In the genomic region with DNA sequence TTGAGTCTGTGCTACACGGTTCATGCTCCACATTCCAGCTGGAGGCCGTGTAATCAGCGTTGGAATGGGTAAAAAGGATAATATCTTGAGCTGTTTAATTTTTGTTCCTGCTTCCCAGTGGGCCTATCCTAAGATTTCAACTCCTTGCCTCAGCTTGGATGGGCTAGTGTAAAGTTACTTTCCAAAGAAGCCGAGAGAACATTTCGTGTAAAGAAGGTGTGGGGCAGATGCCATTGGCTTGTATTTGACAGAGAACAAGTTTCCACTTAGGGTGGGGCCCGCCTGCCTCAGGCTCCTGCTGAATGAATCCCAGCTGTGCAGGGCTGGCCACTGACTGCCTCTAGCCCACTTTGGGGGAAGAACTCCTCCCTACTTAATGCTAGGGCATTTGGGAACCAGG, we compare ENCODE assay signal across 1 cellular context.
TF ChIP-seq lines count a peak whose summit lies in the region.

No MANE protein-coding gene starts in this region.

TF ChIP-seq in GM23338, 12 proteins besides CTCF, POLR2A, EP300 and RAD21 (continued from another document):
- TF ChIP-seq, protein P1, sequence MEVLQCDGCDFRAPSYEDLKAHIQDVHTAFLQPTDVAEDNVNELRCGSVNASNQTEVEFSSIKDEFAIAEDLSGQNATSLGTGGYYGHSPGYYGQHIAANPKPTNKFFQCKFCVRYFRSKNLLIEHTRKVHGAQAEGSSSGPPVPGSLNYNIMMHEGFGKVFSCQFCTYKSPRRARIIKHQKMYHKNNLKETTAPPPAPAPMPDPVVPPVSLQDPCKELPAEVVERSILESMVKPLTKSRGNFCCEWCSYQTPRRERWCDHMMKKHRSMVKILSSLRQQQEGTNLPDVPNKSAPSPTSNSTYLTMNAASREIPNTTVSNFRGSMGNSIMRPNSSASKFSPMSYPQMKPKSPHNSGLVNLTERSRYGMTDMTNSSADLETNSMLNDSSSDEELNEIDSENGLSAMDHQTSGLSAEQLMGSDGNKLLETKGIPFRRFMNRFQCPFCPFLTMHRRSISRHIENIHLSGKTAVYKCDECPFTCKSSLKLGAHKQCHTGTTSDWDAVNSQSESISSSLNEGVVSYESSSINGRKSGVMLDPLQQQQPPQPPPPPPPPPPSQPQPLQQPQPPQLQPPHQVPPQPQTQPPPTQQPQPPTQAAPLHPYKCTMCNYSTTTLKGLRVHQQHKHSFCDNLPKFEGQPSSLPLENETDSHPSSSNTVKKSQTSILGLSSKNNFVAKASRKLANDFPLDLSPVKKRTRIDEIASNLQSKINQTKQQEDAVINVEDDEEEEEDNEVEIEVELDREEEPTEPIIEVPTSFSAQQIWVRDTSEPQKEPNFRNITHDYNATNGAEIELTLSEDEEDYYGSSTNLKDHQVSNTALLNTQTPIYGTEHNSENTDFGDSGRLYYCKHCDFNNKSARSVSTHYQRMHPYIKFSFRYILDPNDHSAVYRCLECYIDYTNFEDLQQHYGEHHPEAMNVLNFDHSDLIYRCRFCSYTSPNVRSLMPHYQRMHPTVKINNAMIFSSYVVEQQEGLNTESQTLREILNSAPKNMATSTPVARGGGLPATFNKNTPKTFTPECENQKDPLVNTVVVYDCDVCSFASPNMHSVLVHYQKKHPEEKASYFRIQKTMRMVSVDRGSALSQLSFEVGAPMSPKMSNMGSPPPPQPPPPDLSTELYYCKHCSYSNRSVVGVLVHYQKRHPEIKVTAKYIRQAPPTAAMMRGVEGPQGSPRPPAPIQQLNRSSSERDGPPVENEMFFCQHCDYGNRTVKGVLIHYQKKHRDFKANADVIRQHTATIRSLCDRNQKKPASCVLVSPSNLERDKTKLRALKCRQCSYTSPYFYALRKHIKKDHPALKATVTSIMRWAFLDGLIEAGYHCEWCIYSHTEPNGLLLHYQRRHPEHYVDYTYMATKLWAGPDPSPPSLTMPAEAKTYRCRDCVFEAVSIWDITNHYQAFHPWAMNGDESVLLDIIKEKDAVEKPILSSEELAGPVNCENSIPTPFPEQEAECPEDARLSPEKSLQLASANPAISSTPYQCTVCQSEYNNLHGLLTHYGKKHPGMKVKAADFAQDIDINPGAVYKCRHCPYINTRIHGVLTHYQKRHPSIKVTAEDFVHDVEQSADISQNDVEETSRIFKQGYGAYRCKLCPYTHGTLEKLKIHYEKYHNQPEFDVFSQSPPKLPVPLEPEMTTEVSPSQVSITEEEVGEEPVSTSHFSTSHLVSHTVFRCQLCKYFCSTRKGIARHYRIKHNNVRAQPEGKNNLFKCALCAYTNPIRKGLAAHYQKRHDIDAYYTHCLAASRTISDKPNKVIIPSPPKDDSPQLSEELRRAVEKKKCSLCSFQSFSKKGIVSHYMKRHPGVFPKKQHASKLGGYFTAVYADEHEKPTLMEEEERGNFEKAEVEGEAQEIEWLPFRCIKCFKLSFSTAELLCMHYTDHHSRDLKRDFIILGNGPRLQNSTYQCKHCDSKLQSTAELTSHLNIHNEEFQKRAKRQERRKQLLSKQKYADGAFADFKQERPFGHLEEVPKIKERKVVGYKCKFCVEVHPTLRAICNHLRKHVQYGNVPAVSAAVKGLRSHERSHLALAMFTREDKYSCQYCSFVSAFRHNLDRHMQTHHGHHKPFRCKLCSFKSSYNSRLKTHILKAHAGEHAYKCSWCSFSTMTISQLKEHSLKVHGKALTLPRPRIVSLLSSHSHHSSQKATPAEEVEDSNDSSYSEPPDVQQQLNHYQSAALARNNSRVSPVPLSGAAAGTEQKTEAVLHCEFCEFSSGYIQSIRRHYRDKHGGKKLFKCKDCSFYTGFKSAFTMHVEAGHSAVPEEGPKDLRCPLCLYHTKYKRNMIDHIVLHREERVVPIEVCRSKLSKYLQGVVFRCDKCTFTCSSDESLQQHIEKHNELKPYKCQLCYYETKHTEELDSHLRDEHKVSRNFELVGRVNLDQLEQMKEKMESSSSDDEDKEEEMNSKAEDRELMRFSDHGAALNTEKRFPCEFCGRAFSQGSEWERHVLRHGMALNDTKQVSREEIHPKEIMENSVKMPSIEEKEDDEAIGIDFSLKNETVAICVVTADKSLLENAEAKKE (CRISPR knock-in tag; IDR thresholded peaks at IDR 0.05): no peak
- TF ChIP-seq ZNF114 (CRISPR knock-in tag; IDR thresholded peaks at IDR 0.05): no peak
- TF ChIP-seq, protein P2, sequence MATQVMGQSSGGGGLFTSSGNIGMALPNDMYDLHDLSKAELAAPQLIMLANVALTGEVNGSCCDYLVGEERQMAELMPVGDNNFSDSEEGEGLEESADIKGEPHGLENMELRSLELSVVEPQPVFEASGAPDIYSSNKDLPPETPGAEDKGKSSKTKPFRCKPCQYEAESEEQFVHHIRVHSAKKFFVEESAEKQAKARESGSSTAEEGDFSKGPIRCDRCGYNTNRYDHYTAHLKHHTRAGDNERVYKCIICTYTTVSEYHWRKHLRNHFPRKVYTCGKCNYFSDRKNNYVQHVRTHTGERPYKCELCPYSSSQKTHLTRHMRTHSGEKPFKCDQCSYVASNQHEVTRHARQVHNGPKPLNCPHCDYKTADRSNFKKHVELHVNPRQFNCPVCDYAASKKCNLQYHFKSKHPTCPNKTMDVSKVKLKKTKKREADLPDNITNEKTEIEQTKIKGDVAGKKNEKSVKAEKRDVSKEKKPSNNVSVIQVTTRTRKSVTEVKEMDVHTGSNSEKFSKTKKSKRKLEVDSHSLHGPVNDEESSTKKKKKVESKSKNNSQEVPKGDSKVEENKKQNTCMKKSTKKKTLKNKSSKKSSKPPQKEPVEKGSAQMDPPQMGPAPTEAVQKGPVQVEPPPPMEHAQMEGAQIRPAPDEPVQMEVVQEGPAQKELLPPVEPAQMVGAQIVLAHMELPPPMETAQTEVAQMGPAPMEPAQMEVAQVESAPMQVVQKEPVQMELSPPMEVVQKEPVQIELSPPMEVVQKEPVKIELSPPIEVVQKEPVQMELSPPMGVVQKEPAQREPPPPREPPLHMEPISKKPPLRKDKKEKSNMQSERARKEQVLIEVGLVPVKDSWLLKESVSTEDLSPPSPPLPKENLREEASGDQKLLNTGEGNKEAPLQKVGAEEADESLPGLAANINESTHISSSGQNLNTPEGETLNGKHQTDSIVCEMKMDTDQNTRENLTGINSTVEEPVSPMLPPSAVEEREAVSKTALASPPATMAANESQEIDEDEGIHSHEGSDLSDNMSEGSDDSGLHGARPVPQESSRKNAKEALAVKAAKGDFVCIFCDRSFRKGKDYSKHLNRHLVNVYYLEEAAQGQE (IDR thresholded peaks at IDR 0.05; ENCODE audit: unreplicated experiment): no peak
TF ChIP-seq in GM23338: peak in this region for 0.
